Comparison of ENCODE assay signal across 9 cellular contexts in genomic region chr22:29704528-29705285, GRCh38. TPM values are rescaled to one million over a fixed set of nuclear protein-coding genes. Genes with fewer than 3 reads are reported as not detected.
DNase-seq lines count a peak whose midpoint lies in the region; ATAC-seq and TF ChIP-seq lines count a peak whose summit lies in the region.
"Had no signal": no experiment of that assay in that cellular context is flagged by ENCODE, and none has a peak within 500 bp of the region (broad histone marks: within the 10 kb centered on the region; RNA-seq: fewer than 3 reads in every experiment).

No MANE protein-coding gene starts in this region.

- H3K4me3 ChIP-seq in NT2/D1 (ENCODE audit: insufficient read length, low read depth) (no peak overlapping the region), fibroblast of the aortic adventitia (ENCODE audit: low read depth, low read length) (no peak overlapping the region)

- peaks cover 11% of the 10 kb centered on the region for H3K27me3 ChIP-seq in NT2/D1 (ENCODE audit: insufficient read depth, insufficient read length)

- DNase-seq in NCI-H146 (lab: John Stamatoyannopoulos, UW) (peak; percentile 19), NCI-H146 treated with DMSO at 0.1 percent for 48 hours (lab: John Stamatoyannopoulos, UW; ENCODE audit: unreplicated experiment) (no peak), NT2/D1 (ENCODE audit: low read depth, low spot score) (no peak), fibroblast of the aortic adventitia (ENCODE audit: low read depth) (peak; percentile 24), sciatic nerve (ENCODE audit: low spot score) (peak; percentile 70), amniotic stem cell (lab: John Stamatoyannopoulos, UW) (no peak), RKO (ENCODE audit: low spot score) (no peak)
- DNase-seq in stimulated activated naive CD8-positive, alpha-beta T cell treated with anti-CD3 and anti-CD28 coated beads, Interleukin-15, Interleukin-2, amounts not matched to agents 100 U/mL and 50 U/mL, for 24 hours = no peak

- no peak for TF ChIP-seq CTCF in fibroblast of the aortic adventitia (IDR thresholded peaks at IDR 0.05; ENCODE audit: insufficient read depth, low read length)

- no peaks in the 10 kb centered on the region for H3K36me3 ChIP-seq in NT2/D1 (ENCODE audit: insufficient read depth, insufficient read length, low read length)
- H3K36me3 ChIP-seq: neutrophil had no signal

- H3K4me1 ChIP-seq in NT2/D1 (ENCODE audit: insufficient read depth, insufficient read length) = peaks cover 20% of the 10 kb centered on the region

- peak overlapping the region; percentile 21 for H3K9ac ChIP-seq in NT2/D1 (ENCODE audit: insufficient read length, low read depth)

- no peaks in the 10 kb centered on the region for H3K9me3 ChIP-seq in NT2/D1 (ENCODE audit: insufficient read depth, low read length)
- H3K9me3 ChIP-seq: neutrophil had no signal

- ATAC-seq in sciatic nerve = peak; percentile 87
- no peak for ATAC-seq in stimulated activated naive CD8-positive, alpha-beta T cell treated with anti-CD3 and anti-CD28 coated beads, Interleukin-15, Interleukin-2, amounts not matched to agents 100 U/mL and 50 U/mL, for 24 hours

- intact Hi-C loops in sciatic nerve (cut with DNase I) = no loop called here

RNA-seq across cellular contexts. Expression of gene CABP7, which starts 15.1 kb away (rescaled TPM):
- total RNA-seq in fibroblast of the aortic adventitia (ENCODE audit: low replicate concordance) = not detected in 2 replicates
- total RNA-seq in sciatic nerve = not detected

Comparison
In these comparisons a context has a peak if more than half of its experiments do, and no peak if none do; other contexts are left out.
1. DNase-seq: peak in NCI-H146 (single experiment), fibroblast of the aortic adventitia (single experiment) and sciatic nerve (single experiment); none in NCI-H146 treated with DMSO at 0.1 percent for 48 hours (single experiment), NT2/D1 (single experiment), amniotic stem cell (single experiment), RKO (single experiment) and stimulated activated naive CD8-positive, alpha-beta T cell treated with anti-CD3 and anti-CD28 coated beads, Interleukin-15, Interleukin-2, amounts not matched to agents 100 U/mL and 50 U/mL, for 24 hours (single experiment).